Comparison of ENCODE assay signal across 8 cellular contexts in genomic region chr4:153115322-153116100, GRCh38.
A peak's percentile ranks its signal among the peaks of the same experiment; 100 is the strongest.
DNase-seq lines count a peak whose midpoint lies in the region; ATAC-seq lines count a peak whose summit lies in the region.

No MANE protein-coding gene starts in this region.

- DNase-seq in GF-D8 (lab: John Stamatoyannopoulos, UW) (peak; percentile 21), NOMO-1 (lab: John Stamatoyannopoulos, UW; ENCODE audit: unreplicated experiment in 2 of 2) (peak; percentile 52 to 82), activated T-cell treated with anti-CD3 and anti-CD28 coated beads for 4 hours (peak; percentile 66), foreskin melanocyte (peak; percentile 79), amniotic stem cell (lab: John Stamatoyannopoulos, UW) (no peak), hypothalamus (lab: John Stamatoyannopoulos, UW) (no peak)
- peak; percentile 50 for DNase-seq in stimulated activated CD4-positive, alpha-beta T cell treated with anti-CD3 and anti-CD28 coated beads, Interleukin-12 subunit alpha, Interleukin-12 subunit beta, amount 100 ng/mL, for 4 hours

- ATAC-seq in HG02571 (IDR thresholded peaks at IDR 0.05; ENCODE audit: unreplicated experiment) = peak; percentile 87

Comparison
In these comparisons a context has a peak if more than half of its experiments do, and no peak if none do; other contexts are left out.
1. DNase-seq: peak in GF-D8 (single experiment), NOMO-1 (2 of 2), activated T-cell treated with anti-CD3 and anti-CD28 coated beads for 4 hours (single experiment), foreskin melanocyte (single experiment) and stimulated activated CD4-positive, alpha-beta T cell treated with anti-CD3 and anti-CD28 coated beads, Interleukin-12 subunit alpha, Interleukin-12 subunit beta, amount 100 ng/mL, for 4 hours (single experiment); none in amniotic stem cell (single experiment) and hypothalamus (0 of 51).